Comparison of ENCODE assay signal across 8 cellular contexts in genomic region chrX:10966057-10966456, GRCh38.
"Had no signal": no experiment of that assay in that cellular context is flagged by ENCODE, and none has a peak within 500 bp of the region (broad histone marks: within the 10 kb centered on the region; RNA-seq: fewer than 3 reads in every experiment).

No MANE protein-coding gene starts in this region.

- DNase-seq: H9, HCEC 1CT, KBM-7 had no signal

- ATAC-seq: GM23338 had no signal

- H3K27ac Mint-ChIP-seq: GM23338, H9, IgD-negative memory B cell had no signal

- H3K4me1 Mint-ChIP-seq: GM23338, IgD-negative memory B cell had no signal

- FAIRE-seq: H1, H54, HTR-8/SVneo had no signal

- H3K27me3 Mint-ChIP-seq: IgD-negative memory B cell had no signal

- H3K4me3 Mint-ChIP-seq: GM23338, H9, IgD-negative memory B cell had no signal

- H3K9me3 Mint-ChIP-seq: GM23338 had no signal

- H3K4me3 ChIP-seq: GM23338 had no signal
